Comparison of ENCODE assay signal across 8 cellular contexts in genomic region chr2:95121150-95121494, GRCh38. TPM values are rescaled to one million over a fixed set of nuclear protein-coding genes. Genes with fewer than 3 reads are reported as not detected.
DNase-seq lines count a peak whose midpoint lies in the region; ATAC-seq, FAIRE-seq and TF ChIP-seq lines count a peak whose summit lies in the region.

No MANE protein-coding gene starts in this region.

- no peaks in the 10 kb centered on the region for H3K27me3 ChIP-seq in body of pancreas
- no peaks in the 10 kb centered on the region; a peak in 1 of 5 replicates for H3K27me3 ChIP-seq in HepG2 (ENCODE audit: control insufficient read depth in 1 of 2, insufficient read depth in 2 of 2, low read length in 2 of 2)
- no peaks in the 10 kb centered on the region for H3K27me3 ChIP-seq in tibial nerve

- H3K79me2 ChIP-seq in HepG2 (ENCODE audit: insufficient read depth, low read length) = peaks cover 37% of the 10 kb centered on the region

- peaks cover 20 to 44% (median 36%) of the 10 kb centered on the region in 3 donors for H3K4me1 Mint-ChIP-seq in IgD-negative memory B cell

- no peaks in the 10 kb centered on the region for H3K36me3 Mint-ChIP-seq in IgD-negative memory B cell

- H3K36me3 ChIP-seq in body of pancreas (replicated peaks in 1 of 2; ENCODE audit: insufficient read depth in 1 of 2, low read depth in 2 of 2) = no peaks in the 10 kb centered on the region
- H3K36me3 ChIP-seq in HepG2 (replicated peaks in 1 of 2; ENCODE audit: control insufficient read depth in 1 of 2, insufficient read depth in 2 of 2, low read length in 2 of 2) = peaks cover 2 to 12% of the 10 kb centered on the region in 2 experiments; a peak in 3 of 5 replicates
- peaks cover 0 to 9% (median 0%) of the 10 kb centered on the region in 3 donors for H3K36me3 ChIP-seq in tibial nerve

- peaks cover 19% of the 10 kb centered on the region for H3K4me1 ChIP-seq in body of pancreas
- H3K4me1 ChIP-seq in HepG2 (ENCODE audit: insufficient read depth, low read length) = peaks cover 44% of the 10 kb centered on the region
- peaks cover 0 to 39% (median 16%) of the 10 kb centered on the region in 4 donors for H3K4me1 ChIP-seq in tibial nerve

- WGBS in body of pancreas, 2 donors = 0% methylated on average over 11 to 20 of the region's 20 CpGs
- WGBS in HepG2 (ENCODE audit: low lambda C conversion rate) = under 1% methylated on average over 15 of the region's 20 CpGs
- WGBS in tibial nerve, 2 donors = 0% methylated on average over 20 of the region's 20 CpGs

- intact Hi-C loops in body of pancreas (cut with DNase I) (no loop called here), HepG2 (cut with micrococcal nuclease; ENCODE audit: unreplicated experiment) (loop anchor here (2.0 kb wide), 1 partner anchor 44 kb away; the partner anchor contains the start of gene ZNF2)

- in situ Hi-C loops in HepG2 (cut with HindIII; ENCODE audit: extremely low pct_ligation_motif_present, low pct_unique_long_range_greater_than_20kb) = no loop called here

- peak overlapping the region; percentile 99 for H3K4me2 ChIP-seq in HepG2 (ENCODE audit: low read depth, low read length)

- no peak for TF ChIP-seq CTCF in GM10248 (IDR thresholded peaks at IDR 0.05; ENCODE audit: control extremely low read depth, extremely low read depth, low read depth, missing control alignments)
- TF ChIP-seq CTCF in body of pancreas (IDR thresholded peaks at IDR 0.05) = no peak
- no peak for TF ChIP-seq CTCF in HepG2 (CRISPR knock-in tag; IDR thresholded peaks at IDR 0.05)
- no peak for TF ChIP-seq CTCF in tibial nerve (IDR thresholded peaks at IDR 0.05)

- peak overlapping the region; percentile 36 for H2AFZ ChIP-seq in HepG2 (ENCODE audit: low read length)

- peaks cover 12% of the 10 kb centered on the region; the same call in 1 of the 2 replicates for H4K20me1 ChIP-seq in HepG2 (ENCODE audit: insufficient read depth, low read length)

- no peaks in the 10 kb centered on the region for H3K27me3 Mint-ChIP-seq in IgD-negative memory B cell

- H3K9me3 ChIP-seq in body of pancreas = no peaks in the 10 kb centered on the region
- H3K9me3 ChIP-seq in HepG2 (ENCODE audit: low read length) = no peaks in the 10 kb centered on the region
- no peaks in the 10 kb centered on the region for H3K9me3 ChIP-seq in tibial nerve

- TF ChIP-seq POLR2A in body of pancreas (IDR thresholded peaks at IDR 0.05) = no peak
- TF ChIP-seq POLR2A in HepG2 (IDR thresholded peaks at IDR 0.05; ENCODE audit: insufficient read depth in 1 of 2, low read depth in 2 of 2, low read length in 2 of 2) = no peak
- no peak for TF ChIP-seq POLR2A in tibial nerve (IDR thresholded peaks at IDR 0.05)

- CTCF ChIA-PET in GM10248 (lab: Yijun Ruan, JAX) = interaction anchor here (1.4 to 4.0 kb wide), 8 partner anchors 31 to 246 kb away, joined by 3 to 23 read pairs (median 6); partner anchors contain the start of genes ZNF2 and ZNF514
- CTCF ChIA-PET in HepG2 (lab: Yijun Ruan, JAX; ENCODE audit: low intra/inter-chr PET ratio, low total read pairs) = no interaction called here

- peak overlapping the region; percentile 95 to 99 (median 96) for H3K4me3 Mint-ChIP-seq in IgD-negative memory B cell

- DNase-seq in GM10248 (ENCODE audit: extremely low spot score) (peak; percentile 18), body of pancreas (no peak), HepG2 (ENCODE audit: low spot score) (peak; percentile 73), tibial nerve (ENCODE audit: low spot score in 2 of 2) (no peak), NCI-H446 treated with DMSO at 0.1 percent for 48 hours (lab: John Stamatoyannopoulos, UW) (no peak), DMS79 treated with DMSO at 0.1 percent for 48 hours (lab: John Stamatoyannopoulos, UW) (no peak)
- no peak for DNase-seq in activated CD8-positive, alpha-beta memory T cell treated with anti-CD3 and anti-CD28 coated beads, Interleukin-2, amount 50 U/mL, for 48 hours

- H3K4me3 ChIP-seq in body of pancreas = peak overlapping the region; percentile 61 to 82
- peak overlapping the region; percentile 76 to 96 (median 94) for H3K4me3 ChIP-seq in HepG2 (replicated peaks in 1 of 3; ENCODE audit: insufficient read depth in 1 of 3, low read depth in 2 of 3, low read length in 3 of 3)
- H3K4me3 ChIP-seq in tibial nerve = peak overlapping the region; percentile 68 to 98 (median 89)

- ATAC-seq in body of pancreas (no peak), HepG2 (peak; percentile 33)

- no peaks in the 10 kb centered on the region for H3K9me3 Mint-ChIP-seq in IgD-negative memory B cell

- H3K9ac ChIP-seq in HepG2 (ENCODE audit: insufficient read depth, low read depth, low read length) = peak overlapping the region; percentile 91

- TF ChIP-seq EP300 in HepG2 (IDR thresholded peaks at IDR 0.05; ENCODE audit: low read depth in 2 of 2, low read length in 2 of 2) (no peak), HepG2 (CRISPR knock-in tag; IDR thresholded peaks at IDR 0.05; ENCODE audit: borderline replicate concordance) (no peak), tibial nerve (IDR thresholded peaks at IDR 0.05) (no peak)

- BruUV-seq in HepG2 (replicated peaks; lab: Mats Ljungman, UMichigan) = TSS peak; percentile 48

- no peak for FAIRE-seq in HepG2 (lab: Jason Lieb, UNC)

- no peak for TF ChIP-seq RAD21 in HepG2 (CRISPR knock-in tag; IDR thresholded peaks at IDR 0.05)

- H3K27ac ChIP-seq in body of pancreas = peak overlapping the region; percentile 83 to 97 (median 92)
- H3K27ac ChIP-seq in HepG2 (ENCODE audit: extremely low read length, insufficient read depth, low read length) = peak overlapping the region; percentile 87
- peak overlapping the region; percentile 90 to 98 (median 96) for H3K27ac ChIP-seq in tibial nerve

- POLR2A ChIA-PET in GM10248 (lab: Yijun Ruan, JAX) = no interaction called here
- POLR2A ChIA-PET in HepG2 (lab: Yijun Ruan, JAX) = interaction anchor here (1.7 to 3.8 kb wide), 3 partner anchors 38 to 44 kb away, joined by 11 to 48 read pairs (median 13); partner anchors contain the start of genes ZNF2 and ZNF514

- H3K27ac Mint-ChIP-seq in IgD-negative memory B cell = peak overlapping the region; percentile 71 to 97 (median 91)

RNA-seq across cellular contexts. Expression of gene MRPS5, which starts 0.5 kb away (rescaled TPM):
- polyA plus RNA-seq in IgD-negative memory B cell = 38.6 TPM
- total RNA-seq in body of pancreas = 10 to 100 TPM; 31.6 to 46.1 TPM
- total RNA-seq in HepG2 (2016; rRNA removed; fragmentation: Illumina TruSeq; extraction: Trizol) = 98.8 and 102 TPM in 2 replicates
- total RNA-seq in HepG2 (2016; cell fraction: cytosol; rRNA removed; fragmentation: Illumina TruSeq; extraction: Trizol; ENCODE audit: low read depth) = 53.7 and 54.0 TPM in 2 replicates
- total RNA-seq in HepG2 (2016; cell fraction: insoluble cytoplasmic fraction; rRNA removed; fragmentation: Illumina TruSeq; extraction: Trizol) = 99.9 and 104 TPM in 2 replicates
- 68.2 and 74.9 TPM in 2 replicates for total RNA-seq in HepG2 (2016; cell fraction: membrane; rRNA removed; fragmentation: Illumina TruSeq; extraction: Trizol)
- total RNA-seq in HepG2 (2016; cell fraction: nucleus; rRNA removed; fragmentation: Illumina TruSeq; extraction: Trizol) = 65.4 and 78.9 TPM in 2 replicates
- polyA plus RNA-seq in HepG2 (2011; rRNA removed) = 125 and 134 TPM in 2 replicates
- polyA plus RNA-seq in HepG2 (2011; cell fraction: cytosol; rRNA removed) = 80.7 and 93.0 TPM in 2 replicates
- polyA plus RNA-seq in HepG2 (2011; cell fraction: nucleus; rRNA removed) = 151 and 160 TPM in 2 replicates
- 83.3 and 86.4 TPM in 2 replicates for polyA plus RNA-seq in HepG2 (2012)
- polyA plus RNA-seq in HepG2 (2016; cell fraction: cytosol; fragmentation: Illumina TruSeq; extraction: Trizol; ENCODE audit: low read depth) = 52.6 and 54.6 TPM in 2 replicates
- 116 and 119 TPM in 2 replicates for polyA plus RNA-seq in HepG2 (2016; cell fraction: insoluble cytoplasmic fraction; fragmentation: Illumina TruSeq; extraction: Trizol; ENCODE audit: low read depth)
- polyA plus RNA-seq in HepG2 (2016; cell fraction: membrane; fragmentation: Illumina TruSeq; extraction: Trizol; ENCODE audit: low read depth) = 57.0 and 60.0 TPM in 2 replicates
- 139 and 145 TPM in 2 replicates for polyA plus RNA-seq in HepG2 (2016; cell fraction: nucleus; fragmentation: Illumina TruSeq; extraction: Trizol; ENCODE audit: insufficient read depth, low read depth)
- 73.5 and 104 TPM in 2 replicates for polyA minus RNA-seq in HepG2 (2011; rRNA and poly(A)+ RNA removed; ENCODE audit: low replicate concordance)
- polyA minus RNA-seq in HepG2 (2011; cell fraction: cytosol; rRNA and poly(A)+ RNA removed) = 43.8 and 44.2 TPM in 2 replicates
- 103 and 105 TPM in 2 replicates for polyA minus RNA-seq in HepG2 (2011; cell fraction: nucleus; rRNA and poly(A)+ RNA removed)
- 10 to 100 TPM; 34.3 to 67.8 (median 50.8) TPM for total RNA-seq in tibial nerve

RNA-seq across cellular contexts. Expression of gene ZNF514, which starts 38.5 kb away (rescaled TPM):
- polyA plus RNA-seq in IgD-negative memory B cell = 3.7 TPM
- 10 to 100 TPM; 11.2 to 13.8 TPM for total RNA-seq in body of pancreas
- total RNA-seq in HepG2 (2016; rRNA removed; fragmentation: Illumina TruSeq; extraction: Trizol) = 12.4 and 15.2 TPM in 2 replicates
- total RNA-seq in HepG2 (2016; cell fraction: cytosol; rRNA removed; fragmentation: Illumina TruSeq; extraction: Trizol; ENCODE audit: low read depth) = 11.3 and 12.6 TPM in 2 replicates
- 12.5 and 16.2 TPM in 2 replicates for total RNA-seq in HepG2 (2016; cell fraction: insoluble cytoplasmic fraction; rRNA removed; fragmentation: Illumina TruSeq; extraction: Trizol)
- total RNA-seq in HepG2 (2016; cell fraction: membrane; rRNA removed; fragmentation: Illumina TruSeq; extraction: Trizol) = 13.1 and 16.4 TPM in 2 replicates
- total RNA-seq in HepG2 (2016; cell fraction: nucleus; rRNA removed; fragmentation: Illumina TruSeq; extraction: Trizol) = 20.2 and 24.3 TPM in 2 replicates
- polyA plus RNA-seq in HepG2 (2011; rRNA removed) = 18.7 and 20.1 TPM in 2 replicates
- polyA plus RNA-seq in HepG2 (2011; cell fraction: cytosol; rRNA removed) = 6.4 and 7.9 TPM in 2 replicates
- polyA plus RNA-seq in HepG2 (2011; cell fraction: nucleus; rRNA removed) = 37.0 and 42.7 TPM in 2 replicates
- polyA plus RNA-seq in HepG2 (2012) = 15.6 and 20.3 TPM in 2 replicates
- 6.2 and 6.8 TPM in 2 replicates for polyA plus RNA-seq in HepG2 (2016; cell fraction: cytosol; fragmentation: Illumina TruSeq; extraction: Trizol; ENCODE audit: low read depth)
- 9.1 and 9.6 TPM in 2 replicates for polyA plus RNA-seq in HepG2 (2016; cell fraction: insoluble cytoplasmic fraction; fragmentation: Illumina TruSeq; extraction: Trizol; ENCODE audit: low read depth)
- polyA plus RNA-seq in HepG2 (2016; cell fraction: membrane; fragmentation: Illumina TruSeq; extraction: Trizol; ENCODE audit: low read depth) = 5.2 and 5.7 TPM in 2 replicates
- 35.4 and 37.2 TPM in 2 replicates for polyA plus RNA-seq in HepG2 (2016; cell fraction: nucleus; fragmentation: Illumina TruSeq; extraction: Trizol; ENCODE audit: insufficient read depth, low read depth)
- 6.8 and 15.4 TPM in 2 replicates for polyA minus RNA-seq in HepG2 (2011; rRNA and poly(A)+ RNA removed; ENCODE audit: low replicate concordance)
- 7.7 and 8.4 TPM in 2 replicates for polyA minus RNA-seq in HepG2 (2011; cell fraction: cytosol; rRNA and poly(A)+ RNA removed)
- polyA minus RNA-seq in HepG2 (2011; cell fraction: nucleus; rRNA and poly(A)+ RNA removed) = 50.2 and 59.9 TPM in 2 replicates
- 10 to 100 TPM; 19.4 to 24.1 (median 22.2) TPM for total RNA-seq in tibial nerve

RNA-seq across cellular contexts. Expression of gene ZNF2, which starts 44.5 kb away (rescaled TPM):
- 3.8 TPM for polyA plus RNA-seq in IgD-negative memory B cell
- total RNA-seq in body of pancreas = 1 to 10 TPM in 1 of 2 donors, under 1 TPM in 1; 0.99 to 2.3 TPM
- 6.1 and 8.5 TPM in 2 replicates for total RNA-seq in HepG2 (2016; rRNA removed; fragmentation: Illumina TruSeq; extraction: Trizol)
- 1.1 and 1.4 TPM in 2 replicates for total RNA-seq in HepG2 (2016; cell fraction: cytosol; rRNA removed; fragmentation: Illumina TruSeq; extraction: Trizol; ENCODE audit: low read depth)
- total RNA-seq in HepG2 (2016; cell fraction: insoluble cytoplasmic fraction; rRNA removed; fragmentation: Illumina TruSeq; extraction: Trizol) = 6.3 and 8.1 TPM in 2 replicates
- total RNA-seq in HepG2 (2016; cell fraction: membrane; rRNA removed; fragmentation: Illumina TruSeq; extraction: Trizol) = 3.3 and 5.0 TPM in 2 replicates
- total RNA-seq in HepG2 (2016; cell fraction: nucleus; rRNA removed; fragmentation: Illumina TruSeq; extraction: Trizol) = 4.2 and 6.5 TPM in 2 replicates
- 4.3 and 4.4 TPM in 2 replicates for polyA plus RNA-seq in HepG2 (2011; rRNA removed)
- polyA plus RNA-seq in HepG2 (2011; cell fraction: cytosol; rRNA removed) = 3.1 and 4.6 TPM in 2 replicates
- 4.5 and 5.1 TPM in 2 replicates for polyA plus RNA-seq in HepG2 (2011; cell fraction: nucleus; rRNA removed)
- 3.2 and 4.0 TPM in 2 replicates for polyA plus RNA-seq in HepG2 (2012)
- 0.46 and 0.50 TPM in 2 replicates for polyA plus RNA-seq in HepG2 (2016; cell fraction: cytosol; fragmentation: Illumina TruSeq; extraction: Trizol; ENCODE audit: low read depth)
- 4.7 and 5.7 TPM in 2 replicates for polyA plus RNA-seq in HepG2 (2016; cell fraction: insoluble cytoplasmic fraction; fragmentation: Illumina TruSeq; extraction: Trizol; ENCODE audit: low read depth)
- 1.3 and 1.4 TPM in 2 replicates for polyA plus RNA-seq in HepG2 (2016; cell fraction: membrane; fragmentation: Illumina TruSeq; extraction: Trizol; ENCODE audit: low read depth)
- polyA plus RNA-seq in HepG2 (2016; cell fraction: nucleus; fragmentation: Illumina TruSeq; extraction: Trizol; ENCODE audit: insufficient read depth, low read depth) = 6.8 and 8.0 TPM in 2 replicates
- polyA minus RNA-seq in HepG2 (2011; rRNA and poly(A)+ RNA removed; ENCODE audit: low replicate concordance) = 6.3 and 6.9 TPM in 2 replicates
- 5.3 and 6.2 TPM in 2 replicates for polyA minus RNA-seq in HepG2 (2011; cell fraction: cytosol; rRNA and poly(A)+ RNA removed)
- polyA minus RNA-seq in HepG2 (2011; cell fraction: nucleus; rRNA and poly(A)+ RNA removed) = 7.1 and 7.7 TPM in 2 replicates
- total RNA-seq in tibial nerve = 1 to 10 TPM; 3.9 to 5.7 (median 4.9) TPM

Comparison
In these comparisons a context has a peak if more than half of its experiments do, and no peak if none do; other contexts are left out.
1. DNase-seq: peak in GM10248 (single experiment) and HepG2 (single experiment); none in body of pancreas (0 of 4), tibial nerve (0 of 2), NCI-H446 treated with DMSO at 0.1 percent for 48 hours (single experiment), DMS79 treated with DMSO at 0.1 percent for 48 hours (single experiment) and activated CD8-positive, alpha-beta memory T cell treated with anti-CD3 and anti-CD28 coated beads, Interleukin-2, amount 50 U/mL, for 48 hours (single experiment).
2. Peak in every context shown above with its lines, with median percentiles within 50 percentile points of each other: H3K27ac ChIP-seq and H3K4me3 ChIP-seq.